In the genomic region with DNA sequence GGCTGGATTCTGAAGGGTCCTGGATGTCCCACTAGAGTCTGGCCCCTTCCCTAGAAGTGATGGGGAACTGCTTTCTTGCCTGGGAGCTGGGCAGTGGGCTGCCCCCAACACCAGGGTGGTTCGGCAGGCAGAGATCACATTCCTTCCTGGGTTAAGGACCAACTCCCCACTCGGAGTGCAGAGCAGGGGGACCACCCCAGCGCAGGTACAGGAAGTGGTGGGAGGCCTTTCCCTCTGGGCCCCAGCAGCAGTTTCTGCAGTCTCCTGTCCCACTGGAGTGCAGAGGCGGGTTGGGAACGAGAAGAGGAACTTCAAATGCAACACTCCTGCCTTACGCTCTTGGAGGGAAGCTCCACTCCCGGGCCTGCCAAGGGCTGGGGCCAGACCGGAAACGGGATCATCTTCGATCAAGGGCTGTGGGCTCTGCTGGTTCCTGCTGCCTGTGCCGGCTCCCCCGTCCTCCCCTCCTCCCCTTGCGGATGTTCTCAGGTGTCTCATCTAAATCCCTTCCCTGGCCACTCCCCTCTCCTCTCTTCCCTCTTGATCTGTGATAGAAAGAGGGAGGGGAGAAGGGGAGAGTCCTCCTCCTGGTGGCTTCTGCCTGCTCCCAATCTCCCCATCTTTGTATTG, we compare ENCODE assay signal across 1 cellular context.
TF ChIP-seq lines count a peak whose summit lies in the region.

No MANE protein-coding gene starts in this region.

TF ChIP-seq in HepG2, 621 proteins besides CTCF, POLR2A, EP300 and RAD21 (continued from another document):
- TF ChIP-seq, protein P1, sequence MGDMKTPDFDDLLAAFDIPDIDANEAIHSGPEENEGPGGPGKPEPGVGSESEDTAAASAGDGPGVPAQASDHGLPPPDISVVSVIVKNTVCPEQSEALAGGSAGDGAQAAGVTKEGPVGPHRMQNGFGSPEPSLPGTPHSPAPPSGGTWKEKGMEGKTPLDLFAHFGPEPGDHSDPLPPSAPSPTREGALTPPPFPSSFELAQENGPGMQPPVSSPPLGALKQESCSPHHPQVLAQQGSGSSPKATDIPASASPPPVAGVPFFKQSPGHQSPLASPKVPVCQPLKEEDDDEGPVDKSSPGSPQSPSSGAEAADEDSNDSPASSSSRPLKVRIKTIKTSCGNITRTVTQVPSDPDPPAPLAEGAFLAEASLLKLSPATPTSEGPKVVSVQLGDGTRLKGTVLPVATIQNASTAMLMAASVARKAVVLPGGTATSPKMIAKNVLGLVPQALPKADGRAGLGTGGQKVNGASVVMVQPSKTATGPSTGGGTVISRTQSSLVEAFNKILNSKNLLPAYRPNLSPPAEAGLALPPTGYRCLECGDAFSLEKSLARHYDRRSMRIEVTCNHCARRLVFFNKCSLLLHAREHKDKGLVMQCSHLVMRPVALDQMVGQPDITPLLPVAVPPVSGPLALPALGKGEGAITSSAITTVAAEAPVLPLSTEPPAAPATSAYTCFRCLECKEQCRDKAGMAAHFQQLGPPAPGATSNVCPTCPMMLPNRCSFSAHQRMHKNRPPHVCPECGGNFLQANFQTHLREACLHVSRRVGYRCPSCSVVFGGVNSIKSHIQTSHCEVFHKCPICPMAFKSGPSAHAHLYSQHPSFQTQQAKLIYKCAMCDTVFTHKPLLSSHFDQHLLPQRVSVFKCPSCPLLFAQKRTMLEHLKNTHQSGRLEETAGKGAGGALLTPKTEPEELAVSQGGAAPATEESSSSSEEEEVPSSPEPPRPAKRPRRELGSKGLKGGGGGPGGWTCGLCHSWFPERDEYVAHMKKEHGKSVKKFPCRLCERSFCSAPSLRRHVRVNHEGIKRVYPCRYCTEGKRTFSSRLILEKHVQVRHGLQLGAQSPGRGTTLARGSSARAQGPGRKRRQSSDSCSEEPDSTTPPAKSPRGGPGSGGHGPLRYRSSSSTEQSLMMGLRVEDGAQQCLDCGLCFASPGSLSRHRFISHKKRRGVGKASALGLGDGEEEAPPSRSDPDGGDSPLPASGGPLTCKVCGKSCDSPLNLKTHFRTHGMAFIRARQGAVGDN (CRISPR knock-in tag; IDR thresholded peaks at IDR 0.05): 0 out of 2 replicates have a peak, but pooled peaks have one; percentile 27
- TF ChIP-seq ETV5 (CRISPR knock-in tag; IDR thresholded peaks at IDR 0.05; ENCODE audit: borderline replicate concordance) (peak; percentile 39; the same call in 1 of the 2 replicates), GABPB1 (CRISPR knock-in tag; IDR thresholded peaks at IDR 0.05) (peak; percentile 50)
